In the genomic region with DNA sequence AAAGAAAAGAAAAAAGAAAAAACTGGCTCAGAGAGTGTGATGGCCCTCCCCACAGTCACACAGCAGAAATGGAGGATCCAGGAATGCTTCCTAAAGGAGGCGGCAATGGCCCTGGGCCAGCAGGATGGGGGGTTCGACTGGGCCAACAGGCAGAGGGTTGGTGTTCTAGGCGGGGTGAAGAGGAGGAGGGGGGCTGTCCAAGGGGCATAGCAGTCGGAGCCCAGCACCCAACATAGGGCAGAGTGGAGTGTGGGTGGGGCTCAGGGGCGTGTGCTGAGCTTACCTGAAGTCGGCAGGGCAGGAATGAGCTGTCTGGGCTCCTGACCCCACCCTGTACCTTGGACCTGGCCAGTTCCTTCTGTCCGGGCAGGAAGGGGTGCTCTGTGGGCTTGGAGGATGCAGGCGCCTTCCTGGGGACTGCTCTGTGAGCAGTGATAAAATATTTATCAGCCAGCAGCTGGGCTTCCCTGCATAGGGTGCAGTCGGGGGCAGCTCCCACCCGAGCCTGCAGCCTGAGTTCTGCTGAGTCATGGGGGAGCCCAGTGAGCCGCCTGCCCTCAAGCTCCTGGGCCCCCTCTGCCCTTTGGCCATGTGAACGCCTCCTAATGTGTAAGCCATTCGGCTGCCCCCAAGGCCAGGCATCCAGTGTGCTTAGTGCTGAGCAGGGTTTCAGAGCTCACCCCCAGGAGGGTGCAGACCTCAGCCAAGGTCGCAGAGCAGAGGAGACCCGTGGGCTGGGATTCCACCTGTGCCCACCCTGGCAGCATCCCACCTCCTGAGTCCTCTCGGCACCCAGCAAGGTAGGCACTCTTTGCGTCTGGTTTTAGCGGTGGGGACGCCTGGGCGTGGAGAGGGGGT, we compare ENCODE assay signal across 1 cellular context.
TF ChIP-seq lines count a peak whose summit lies in the region.

No MANE protein-coding gene starts in this region.

TF ChIP-seq in HepG2, 621 proteins besides CTCF, POLR2A, EP300 and RAD21 (continued from another document and continues in another):
- no peak for TF ChIP-seq ZNF282 (IDR thresholded peaks at IDR 0.05; ENCODE audit: partially characterized antibody)
- TF ChIP-seq, protein P1, sequence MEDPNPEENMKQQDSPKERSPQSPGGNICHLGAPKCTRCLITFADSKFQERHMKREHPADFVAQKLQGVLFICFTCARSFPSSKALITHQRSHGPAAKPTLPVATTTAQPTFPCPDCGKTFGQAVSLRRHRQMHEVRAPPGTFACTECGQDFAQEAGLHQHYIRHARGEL (CRISPR knock-in tag; IDR thresholded peaks at IDR 0.05) = no peak
- no peak for TF ChIP-seq ZNF615 (CRISPR knock-in tag; IDR thresholded peaks at IDR 0.05; ENCODE audit: borderline replicate concordance)
- peak; percentile 95 for TF ChIP-seq ZNF768 (CRISPR knock-in tag; IDR thresholded peaks at IDR 0.05)
- TF ChIP-seq SMARCC2 (IDR thresholded peaks at IDR 0.05) = no peak
- TF ChIP-seq, protein P2, sequence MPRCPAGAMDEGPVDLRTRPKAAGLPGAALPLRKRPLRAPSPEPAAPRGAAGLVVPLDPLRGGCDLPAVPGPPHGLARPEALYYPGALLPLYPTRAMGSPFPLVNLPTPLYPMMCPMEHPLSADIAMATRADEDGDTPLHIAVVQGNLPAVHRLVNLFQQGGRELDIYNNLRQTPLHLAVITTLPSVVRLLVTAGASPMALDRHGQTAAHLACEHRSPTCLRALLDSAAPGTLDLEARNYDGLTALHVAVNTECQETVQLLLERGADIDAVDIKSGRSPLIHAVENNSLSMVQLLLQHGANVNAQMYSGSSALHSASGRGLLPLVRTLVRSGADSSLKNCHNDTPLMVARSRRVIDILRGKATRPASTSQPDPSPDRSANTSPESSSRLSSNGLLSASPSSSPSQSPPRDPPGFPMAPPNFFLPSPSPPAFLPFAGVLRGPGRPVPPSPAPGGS (CRISPR knock-in tag; IDR thresholded peaks at IDR 0.05) = no peak
- TF ChIP-seq ZNF431 (CRISPR knock-in tag; IDR thresholded peaks at IDR 0.05; ENCODE audit: borderline replicate concordance, low read depth) = 0 out of 2 replicates have a peak, but pooled peaks have one; percentile 74
- TF ChIP-seq, protein P3, sequence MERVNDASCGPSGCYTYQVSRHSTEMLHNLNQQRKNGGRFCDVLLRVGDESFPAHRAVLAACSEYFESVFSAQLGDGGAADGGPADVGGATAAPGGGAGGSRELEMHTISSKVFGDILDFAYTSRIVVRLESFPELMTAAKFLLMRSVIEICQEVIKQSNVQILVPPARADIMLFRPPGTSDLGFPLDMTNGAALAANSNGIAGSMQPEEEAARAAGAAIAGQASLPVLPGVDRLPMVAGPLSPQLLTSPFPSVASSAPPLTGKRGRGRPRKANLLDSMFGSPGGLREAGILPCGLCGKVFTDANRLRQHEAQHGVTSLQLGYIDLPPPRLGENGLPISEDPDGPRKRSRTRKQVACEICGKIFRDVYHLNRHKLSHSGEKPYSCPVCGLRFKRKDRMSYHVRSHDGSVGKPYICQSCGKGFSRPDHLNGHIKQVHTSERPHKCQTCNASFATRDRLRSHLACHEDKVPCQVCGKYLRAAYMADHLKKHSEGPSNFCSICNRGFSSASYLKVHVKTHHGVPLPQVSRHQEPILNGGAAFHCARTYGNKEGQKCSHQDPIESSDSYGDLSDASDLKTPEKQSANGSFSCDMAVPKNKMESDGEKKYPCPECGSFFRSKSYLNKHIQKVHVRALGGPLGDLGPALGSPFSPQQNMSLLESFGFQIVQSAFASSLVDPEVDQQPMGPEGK (CRISPR knock-in tag; IDR thresholded peaks at IDR 0.05) = peak; percentile 96
- TF ChIP-seq FOXA3 (CRISPR knock-in tag; IDR thresholded peaks at IDR 0.05) = peak; percentile 57; the same call in 1 of the 2 replicates
- no peak for TF ChIP-seq SMARCE1 (IDR thresholded peaks at IDR 0.05; ENCODE audit: borderline replicate concordance)
- peak; percentile 60; the same call in 1 of the 2 replicates for TF ChIP-seq ZSCAN25 (CRISPR knock-in tag; IDR thresholded peaks at IDR 0.05)
- TF ChIP-seq, protein P4, sequence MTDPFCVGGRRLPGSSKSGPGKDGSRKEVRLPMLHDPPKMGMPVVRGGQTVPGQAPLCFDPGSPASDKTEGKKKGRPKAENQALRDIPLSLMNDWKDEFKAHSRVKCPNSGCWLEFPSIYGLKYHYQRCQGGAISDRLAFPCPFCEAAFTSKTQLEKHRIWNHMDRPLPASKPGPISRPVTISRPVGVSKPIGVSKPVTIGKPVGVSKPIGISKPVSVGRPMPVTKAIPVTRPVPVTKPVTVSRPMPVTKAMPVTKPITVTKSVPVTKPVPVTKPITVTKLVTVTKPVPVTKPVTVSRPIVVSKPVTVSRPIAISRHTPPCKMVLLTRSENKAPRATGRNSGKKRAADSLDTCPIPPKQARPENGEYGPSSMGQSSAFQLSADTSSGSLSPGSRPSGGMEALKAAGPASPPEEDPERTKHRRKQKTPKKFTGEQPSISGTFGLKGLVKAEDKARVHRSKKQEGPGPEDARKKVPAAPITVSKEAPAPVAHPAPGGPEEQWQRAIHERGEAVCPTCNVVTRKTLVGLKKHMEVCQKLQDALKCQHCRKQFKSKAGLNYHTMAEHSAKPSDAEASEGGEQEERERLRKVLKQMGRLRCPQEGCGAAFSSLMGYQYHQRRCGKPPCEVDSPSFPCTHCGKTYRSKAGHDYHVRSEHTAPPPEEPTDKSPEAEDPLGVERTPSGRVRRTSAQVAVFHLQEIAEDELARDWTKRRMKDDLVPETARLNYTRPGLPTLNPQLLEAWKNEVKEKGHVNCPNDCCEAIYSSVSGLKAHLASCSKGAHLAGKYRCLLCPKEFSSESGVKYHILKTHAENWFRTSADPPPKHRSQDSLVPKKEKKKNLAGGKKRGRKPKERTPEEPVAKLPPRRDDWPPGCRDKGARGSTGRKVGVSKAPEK (CRISPR knock-in tag; IDR thresholded peaks at IDR 0.05; ENCODE audit: borderline replicate concordance) = no peak
- no peak for TF ChIP-seq NFIC (IDR thresholded peaks at IDR 0.05; ENCODE audit: low read length)
- TF ChIP-seq, protein P5, sequence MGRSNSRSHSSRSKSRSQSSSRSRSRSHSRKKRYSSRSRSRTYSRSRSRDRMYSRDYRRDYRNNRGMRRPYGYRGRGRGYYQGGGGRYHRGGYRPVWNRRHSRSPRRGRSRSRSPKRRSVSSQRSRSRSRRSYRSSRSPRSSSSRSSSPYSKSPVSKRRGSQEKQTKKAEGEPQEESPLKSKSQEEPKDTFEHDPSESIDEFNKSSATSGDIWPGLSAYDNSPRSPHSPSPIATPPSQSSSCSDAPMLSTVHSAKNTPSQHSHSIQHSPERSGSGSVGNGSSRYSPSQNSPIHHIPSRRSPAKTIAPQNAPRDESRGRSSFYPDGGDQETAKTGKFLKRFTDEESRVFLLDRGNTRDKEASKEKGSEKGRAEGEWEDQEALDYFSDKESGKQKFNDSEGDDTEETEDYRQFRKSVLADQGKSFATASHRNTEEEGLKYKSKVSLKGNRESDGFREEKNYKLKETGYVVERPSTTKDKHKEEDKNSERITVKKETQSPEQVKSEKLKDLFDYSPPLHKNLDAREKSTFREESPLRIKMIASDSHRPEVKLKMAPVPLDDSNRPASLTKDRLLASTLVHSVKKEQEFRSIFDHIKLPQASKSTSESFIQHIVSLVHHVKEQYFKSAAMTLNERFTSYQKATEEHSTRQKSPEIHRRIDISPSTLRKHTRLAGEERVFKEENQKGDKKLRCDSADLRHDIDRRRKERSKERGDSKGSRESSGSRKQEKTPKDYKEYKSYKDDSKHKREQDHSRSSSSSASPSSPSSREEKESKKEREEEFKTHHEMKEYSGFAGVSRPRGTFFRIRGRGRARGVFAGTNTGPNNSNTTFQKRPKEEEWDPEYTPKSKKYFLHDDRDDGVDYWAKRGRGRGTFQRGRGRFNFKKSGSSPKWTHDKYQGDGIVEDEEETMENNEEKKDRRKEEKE (IDR thresholded peaks at IDR 0.05) = no peak
- peak; percentile 99 for TF ChIP-seq NFE2L2 (IDR thresholded peaks at IDR 0.05; ENCODE audit: low read length)
- TF ChIP-seq LCORL (IDR thresholded peaks at IDR 0.05) = no peak
- TF ChIP-seq LCORL (CRISPR knock-in tag; IDR thresholded peaks at IDR 0.05) = peak; percentile 93
- TF ChIP-seq, protein P6, sequence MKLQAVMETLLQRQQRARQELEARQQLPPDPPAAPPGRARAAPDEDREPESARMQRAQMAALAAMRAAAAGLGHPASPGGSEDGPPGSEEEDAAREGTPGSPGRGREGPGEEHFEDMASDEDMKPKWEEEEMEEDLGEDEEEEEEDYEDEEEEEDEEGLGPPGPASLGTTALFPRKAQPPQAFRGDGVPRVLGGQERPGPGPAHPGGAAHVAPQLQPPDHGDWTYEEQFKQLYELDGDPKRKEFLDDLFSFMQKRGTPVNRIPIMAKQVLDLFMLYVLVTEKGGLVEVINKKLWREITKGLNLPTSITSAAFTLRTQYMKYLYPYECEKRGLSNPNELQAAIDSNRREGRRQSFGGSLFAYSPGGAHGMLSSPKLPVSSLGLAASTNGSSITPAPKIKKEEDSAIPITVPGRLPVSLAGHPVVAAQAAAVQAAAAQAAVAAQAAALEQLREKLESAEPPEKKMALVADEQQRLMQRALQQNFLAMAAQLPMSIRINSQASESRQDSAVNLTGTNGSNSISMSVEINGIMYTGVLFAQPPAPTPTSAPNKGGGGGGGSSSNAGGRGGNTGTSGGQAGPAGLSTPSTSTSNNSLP (IDR thresholded peaks at IDR 0.05; ENCODE audit: low read depth, low read length) = no peak
- TF ChIP-seq MTA3 (CRISPR knock-in tag; IDR thresholded peaks at IDR 0.05) = no peak
- TF ChIP-seq, protein P7, sequence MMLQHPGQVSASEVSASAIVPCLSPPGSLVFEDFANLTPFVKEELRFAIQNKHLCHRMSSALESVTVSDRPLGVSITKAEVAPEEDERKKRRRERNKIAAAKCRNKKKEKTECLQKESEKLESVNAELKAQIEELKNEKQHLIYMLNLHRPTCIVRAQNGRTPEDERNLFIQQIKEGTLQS (CRISPR knock-in tag; IDR thresholded peaks at IDR 0.05) = no peak
- TF ChIP-seq, protein P8, sequence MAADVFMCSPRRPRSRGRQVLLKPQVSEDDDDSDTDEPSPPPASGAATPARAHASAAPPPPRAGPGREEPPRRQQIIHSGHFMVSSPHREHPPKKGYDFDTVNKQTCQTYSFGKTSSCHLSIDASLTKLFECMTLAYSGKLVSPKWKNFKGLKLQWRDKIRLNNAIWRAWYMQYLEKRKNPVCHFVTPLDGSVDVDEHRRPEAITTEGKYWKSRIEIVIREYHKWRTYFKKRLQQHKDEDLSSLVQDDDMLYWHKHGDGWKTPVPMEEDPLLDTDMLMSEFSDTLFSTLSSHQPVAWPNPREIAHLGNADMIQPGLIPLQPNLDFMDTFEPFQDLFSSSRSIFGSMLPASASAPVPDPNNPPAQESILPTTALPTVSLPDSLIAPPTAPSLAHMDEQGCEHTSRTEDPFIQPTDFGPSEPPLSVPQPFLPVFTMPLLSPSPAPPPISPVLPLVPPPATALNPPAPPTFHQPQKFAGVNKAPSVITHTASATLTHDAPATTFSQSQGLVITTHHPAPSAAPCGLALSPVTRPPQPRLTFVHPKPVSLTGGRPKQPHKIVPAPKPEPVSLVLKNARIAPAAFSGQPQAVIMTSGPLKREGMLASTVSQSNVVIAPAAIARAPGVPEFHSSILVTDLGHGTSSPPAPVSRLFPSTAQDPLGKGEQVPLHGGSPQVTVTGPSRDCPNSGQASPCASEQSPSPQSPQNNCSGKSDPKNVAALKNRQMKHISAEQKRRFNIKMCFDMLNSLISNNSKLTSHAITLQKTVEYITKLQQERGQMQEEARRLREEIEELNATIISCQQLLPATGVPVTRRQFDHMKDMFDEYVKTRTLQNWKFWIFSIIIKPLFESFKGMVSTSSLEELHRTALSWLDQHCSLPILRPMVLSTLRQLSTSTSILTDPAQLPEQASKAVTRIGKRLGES (CRISPR knock-in tag; IDR thresholded peaks at IDR 0.05; ENCODE audit: borderline replicate concordance) = no peak
- TF ChIP-seq ZNF724P (CRISPR knock-in tag; IDR thresholded peaks at IDR 0.05; ENCODE audit: borderline replicate concordance) = peak; percentile 83; the same call in 1 of the 2 replicates
- no peak for TF ChIP-seq STAT5B (CRISPR knock-in tag; IDR thresholded peaks at IDR 0.05)
- TF ChIP-seq HHEX (CRISPR knock-in tag; IDR thresholded peaks at IDR 0.05) = no peak
- TF ChIP-seq, protein P9, sequence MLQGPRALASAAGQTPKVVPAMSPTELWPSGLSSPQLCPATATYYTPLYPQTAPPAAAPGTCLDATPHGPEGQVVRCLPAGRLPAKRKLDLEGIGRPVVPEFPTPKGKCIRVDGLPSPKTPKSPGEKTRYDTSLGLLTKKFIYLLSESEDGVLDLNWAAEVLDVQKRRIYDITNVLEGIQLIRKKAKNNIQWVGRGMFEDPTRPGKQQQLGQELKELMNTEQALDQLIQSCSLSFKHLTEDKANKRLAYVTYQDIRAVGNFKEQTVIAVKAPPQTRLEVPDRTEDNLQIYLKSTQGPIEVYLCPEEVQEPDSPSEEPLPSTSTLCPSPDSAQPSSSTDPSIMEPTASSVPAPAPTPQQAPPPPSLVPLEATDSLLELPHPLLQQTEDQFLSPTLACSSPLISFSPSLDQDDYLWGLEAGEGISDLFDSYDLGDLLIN (CRISPR knock-in tag; IDR thresholded peaks at IDR 0.05; ENCODE audit: borderline replicate concordance) = no peak
- no peak for TF ChIP-seq KLF13 (CRISPR knock-in tag; IDR thresholded peaks at IDR 0.05)
- TF ChIP-seq, protein P10, sequence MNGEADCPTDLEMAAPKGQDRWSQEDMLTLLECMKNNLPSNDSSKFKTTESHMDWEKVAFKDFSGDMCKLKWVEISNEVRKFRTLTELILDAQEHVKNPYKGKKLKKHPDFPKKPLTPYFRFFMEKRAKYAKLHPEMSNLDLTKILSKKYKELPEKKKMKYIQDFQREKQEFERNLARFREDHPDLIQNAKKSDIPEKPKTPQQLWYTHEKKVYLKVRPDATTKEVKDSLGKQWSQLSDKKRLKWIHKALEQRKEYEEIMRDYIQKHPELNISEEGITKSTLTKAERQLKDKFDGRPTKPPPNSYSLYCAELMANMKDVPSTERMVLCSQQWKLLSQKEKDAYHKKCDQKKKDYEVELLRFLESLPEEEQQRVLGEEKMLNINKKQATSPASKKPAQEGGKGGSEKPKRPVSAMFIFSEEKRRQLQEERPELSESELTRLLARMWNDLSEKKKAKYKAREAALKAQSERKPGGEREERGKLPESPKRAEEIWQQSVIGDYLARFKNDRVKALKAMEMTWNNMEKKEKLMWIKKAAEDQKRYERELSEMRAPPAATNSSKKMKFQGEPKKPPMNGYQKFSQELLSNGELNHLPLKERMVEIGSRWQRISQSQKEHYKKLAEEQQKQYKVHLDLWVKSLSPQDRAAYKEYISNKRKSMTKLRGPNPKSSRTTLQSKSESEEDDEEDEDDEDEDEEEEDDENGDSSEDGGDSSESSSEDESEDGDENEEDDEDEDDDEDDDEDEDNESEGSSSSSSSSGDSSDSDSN (CRISPR knock-in tag; IDR thresholded peaks at IDR 0.05) = peak; percentile 72
- TF ChIP-seq DR1 (CRISPR knock-in tag; IDR thresholded peaks at IDR 0.05) = peak; percentile 54; the same call in 1 of the 2 replicates
- no peak for TF ChIP-seq SYNCRIP (IDR thresholded peaks at IDR 0.05; ENCODE audit: insufficient read depth, low read depth, low read length)
- 0 out of 2 replicates have a peak, but pooled peaks have one; percentile 35 for TF ChIP-seq ZNF619 (CRISPR knock-in tag; IDR thresholded peaks at IDR 0.05)
- TF ChIP-seq ZNF335 (CRISPR knock-in tag; IDR thresholded peaks at IDR 0.05) = peak; percentile 85
- TF ChIP-seq HNRNPLL (IDR thresholded peaks at IDR 0.05; ENCODE audit: low read depth, low read length, poor library complexity, severe bottlenecking) = peak; percentile 33
